In the genomic region with DNA sequence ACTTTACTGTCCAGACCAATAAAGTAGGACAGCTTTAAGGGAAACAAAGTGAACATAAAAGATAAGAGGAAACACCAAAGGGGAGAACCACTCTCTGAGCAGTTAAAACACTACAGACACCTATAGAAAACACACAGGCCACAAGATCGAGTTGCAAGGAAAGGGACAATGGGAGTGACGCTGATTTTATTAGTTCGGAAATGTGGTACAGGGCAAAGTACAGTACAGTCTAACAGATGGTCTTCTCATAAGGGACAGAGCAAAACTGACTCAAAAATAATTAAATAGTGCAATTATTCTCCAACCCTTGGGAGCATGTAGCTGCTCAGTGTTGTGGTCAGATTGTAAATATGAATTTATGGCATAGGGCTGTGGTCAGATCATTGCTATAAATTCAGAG, we compare ENCODE assay signal across 24 cellular contexts.
"Had no signal": no experiment of that assay in that cellular context is flagged by ENCODE, and none has a peak within 500 bp of the region (broad histone marks: within the 10 kb centered on the region; RNA-seq: fewer than 3 reads in every experiment).

No MANE protein-coding gene starts in this region.

- H3K4me3 Mint-ChIP-seq: activated CD4-positive, alpha-beta memory T cell treated with anti-CD3 and anti-CD28 coated beads for 36 hours; activated CD4-positive, alpha-beta T cell treated with anti-CD3 and anti-CD28 coated beads, Interleukin-2, amount 10 ng/mL, durations not matched to agents 24 days and 14 days; activated naive CD8-positive, alpha-beta T cell; activated T-cell treated with anti-CD3 and anti-CD28 coated beads, Interleukin-2, amount 50 U/mL, for 4 hours; brain; T-helper 1 cell treated with Interleukin-12 subunit alpha and Interleukin-12 subunit beta and Interleukin-4 antibody, amounts not matched to agents 30 μg/mL and 1 μg/mL, for 36 hours; WTC11 had no signal

- H3K27ac ChIP-seq: SJSA1 had no signal

- H3K27me3 ChIP-seq: SJSA1 had no signal

- H3K9me3 ChIP-seq: SJSA1 had no signal

- H3K4me1 ChIP-seq: SJSA1 had no signal

- H3K27me3 Mint-ChIP-seq: activated CD4-positive, alpha-beta memory T cell treated with anti-CD3 and anti-CD28 coated beads for 36 hours; activated CD4-positive, alpha-beta T cell treated with anti-CD3 and anti-CD28 coated beads, Interleukin-2, amount 10 ng/mL, durations not matched to agents 24 days and 14 days; activated naive CD8-positive, alpha-beta T cell had no signal

- H3K4me1 Mint-ChIP-seq: activated CD4-positive, alpha-beta T cell treated with anti-CD3 and anti-CD28 coated beads, Interleukin-2, amount 10 ng/mL, durations not matched to agents 24 days and 14 days had no signal

- H3K4me3 ChIP-seq: K562, SJSA1 had no signal

- H3K36me3 Mint-ChIP-seq: activated CD4-positive, alpha-beta memory T cell treated with anti-CD3 and anti-CD28 coated beads for 36 hours; activated naive CD8-positive, alpha-beta T cell; brain; WTC11 had no signal

- FAIRE-seq: astrocyte, K562, RCC 7860 had no signal

- H3K27ac Mint-ChIP-seq: activated CD4-positive, alpha-beta memory T cell treated with anti-CD3 and anti-CD28 coated beads for 36 hours; activated CD4-positive, alpha-beta T cell treated with anti-CD3 and anti-CD28 coated beads, Interleukin-2, amount 10 ng/mL, durations not matched to agents 24 days and 14 days; activated naive CD8-positive, alpha-beta T cell; T-helper 1 cell treated with Interleukin-12 subunit alpha and Interleukin-12 subunit beta and Interleukin-4 antibody, amounts not matched to agents 30 μg/mL and 1 μg/mL, for 36 hours; WTC11 had no signal

- ATAC-seq: activated T-cell treated with anti-CD3 and anti-CD28 coated beads, Interleukin-2, amount 50 U/mL, for 4 hours; K562; SK-N-SH treated with all-trans-retinoic acid at 6 μM for 48 hours; WTC11 had no signal

- H3K36me3 ChIP-seq: SJSA1 had no signal

- H3K9me3 Mint-ChIP-seq: brain, WTC11 had no signal

- DNase-seq: activated CD4-positive, alpha-beta memory T cell treated with anti-CD3 and anti-CD28 coated beads for 36 hours; activated CD4-positive, alpha-beta T cell treated with anti-CD3 and anti-CD28 coated beads for 1 hour; activated CD4-positive, alpha-beta T cell treated with anti-CD3 and anti-CD28 coated beads, Interleukin-2, amount 10 ng/mL, durations not matched to agents 24 days and 14 days; activated CD8-positive, alpha-beta memory T cell treated with anti-CD3 and anti-CD28 coated beads for 24 hours; activated effector memory CD4-positive, alpha-beta T cell treated with anti-CD3 and anti-CD28 coated beads, Interleukin-2, amount 50 U/mL, for 16 hours; activated naive CD4-positive, alpha-beta T cell treated with Interleukin-2 at 50 U/mL for 16 hours; activated T-cell treated with anti-CD3 and anti-CD28 coated beads, Interleukin-2, amount 50 U/mL, for 4 hours; amygdala; Kasumi-1; NCI-H1092; NCI-H1417; NCI-H1930; NCI-H510A treated with DMSO at 0.1 percent for 48 hours; SHP77; SW 1271 had no signal
